In the genomic region with DNA sequence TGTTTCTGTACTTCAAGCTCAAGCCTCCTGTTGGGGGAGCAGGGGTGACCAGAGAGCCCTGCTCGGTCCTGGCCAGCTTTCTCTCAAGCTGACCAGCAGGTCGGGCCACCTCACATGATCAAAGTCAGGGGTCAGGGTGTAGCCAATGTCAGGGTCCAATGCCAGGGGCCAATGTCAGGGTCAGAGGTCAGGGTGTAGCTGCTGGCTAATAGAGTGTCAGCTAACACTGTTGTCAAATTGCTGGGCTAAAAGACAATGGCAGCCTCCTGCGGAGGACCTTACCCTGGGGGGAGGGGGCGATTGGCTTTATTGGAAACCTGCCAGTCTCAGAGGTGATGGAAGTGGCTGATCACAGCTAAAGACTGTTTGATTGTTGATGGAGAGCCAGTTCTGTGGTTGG, we compare ENCODE assay signal across 25 cellular contexts.
DNase-seq lines count a peak whose midpoint lies in the region; ATAC-seq, FAIRE-seq and TF ChIP-seq lines count a peak whose summit lies in the region.
"Had no signal": no experiment of that assay in that cellular context is flagged by ENCODE, and none has a peak within 500 bp of the region (broad histone marks: within the 10 kb centered on the region; RNA-seq: fewer than 3 reads in every experiment).

No MANE protein-coding gene starts in this region.

- H3K27ac ChIP-seq in K562 (ENCODE audit: extremely low read depth, low read depth, low read length) (no peak overlapping the region), skeletal muscle tissue (ENCODE audit: low read depth, low read length) (peak overlapping the region; percentile 4)
- H3K27ac ChIP-seq: HL-60, KMS-11, SJCRH30 had no signal

- H3K4me1 Mint-ChIP-seq in activated naive CD4-positive, alpha-beta T cell treated with anti-CD3 and anti-CD28 coated beads for 36 hours (ENCODE audit: low read depth), result no peaks in the 10 kb centered on the region

- H3K4me1 ChIP-seq in K562 (replicated peaks in 1 of 2; ENCODE audit: control insufficient read depth in 2 of 2, insufficient read depth in 2 of 2, low read length in 2 of 2) (no peaks in the 10 kb centered on the region), skeletal muscle tissue (ENCODE audit: control insufficient read depth in 3 of 3, insufficient read depth in 3 of 3, low read length in 3 of 3) (peaks cover 0 to 5% (median 2%) of the 10 kb centered on the region in 3 donors)
- H3K4me1 ChIP-seq: SJCRH30 had no signal

- in situ Hi-C loops in K562 (cut with MboI), result no loop called here

- H3K9me1 ChIP-seq in K562 (ENCODE audit: control insufficient read depth, insufficient read depth, low read length), result no peaks in the 10 kb centered on the region

- no peak overlapping the region for H2AFZ ChIP-seq in K562 (ENCODE audit: low read depth, low read length)

- H3K36me3 ChIP-seq in H7 (replicated peaks; ENCODE audit: control insufficient read depth, insufficient read depth, low read length), result no peaks in the 10 kb centered on the region
- no peaks in the 10 kb centered on the region for H3K36me3 ChIP-seq in K562 (ENCODE audit: control insufficient read depth, insufficient read depth, low read length)
- H3K36me3 ChIP-seq in skeletal muscle tissue (ENCODE audit: control insufficient read depth in 3 of 3, insufficient read depth in 3 of 3, low read length in 3 of 3), result no peaks in the 10 kb centered on the region
- H3K36me3 ChIP-seq: SJCRH30 had no signal

- no peak for TF ChIP-seq EP300 in K562 (IDR thresholded peaks at IDR 0.05; ENCODE audit: low read length)

- FAIRE-seq in K562 (lab: Jason Lieb, UNC), result no peak
- FAIRE-seq: G401.6, GM12892 had no signal

- 2% methylated on average over 4 of the region's 4 CpGs for WGBS in K562 (ENCODE audit: insufficient coverage, low coverage, missing lambda C conversion rate)

- no peaks in the 10 kb centered on the region for H3K9me3 Mint-ChIP-seq in activated naive CD4-positive, alpha-beta T cell treated with anti-CD3 and anti-CD28 coated beads for 36 hours
- H3K9me3 Mint-ChIP-seq: CD8-positive, alpha-beta T cell had no signal

- POLR2A ChIA-PET in K562 (lab: Yijun Ruan, JAX), result interaction anchor here (1.5 kb wide), 1 partner anchor 8 kb away, joined by 3 read pairs; no protein-coding TSS in a partner anchor

- no TSS peak for BruUV-seq in K562 (replicated peaks; lab: Mats Ljungman, UMichigan)

- no peak for TF ChIP-seq POLR2A in K562 (conservative IDR thresholded peaks at IDR 0.05)

- H3K4me3 Mint-ChIP-seq in activated naive CD4-positive, alpha-beta T cell treated with anti-CD3 and anti-CD28 coated beads for 36 hours, result no peak overlapping the region
- H3K4me3 Mint-ChIP-seq: CD8-positive, alpha-beta T cell had no signal

- CTCF ChIA-PET in K562 (lab: Yijun Ruan, JAX; ENCODE audit: low intra/inter-chr PET ratio), result no interaction called here
- CTCF ChIA-PET in activated naive CD4-positive, alpha-beta T cell treated with anti-CD3 and anti-CD28 coated beads for 36 hours (lab: Charles Lee), result no interaction called here

- DNase-seq in H7 (peak; percentile 46), K562 (ENCODE audit: extremely low read depth in 1 of 4, low spot score in 3 of 4) (no peak), left lobe of liver (ENCODE audit: low spot score) (peak; percentile 52), NCI-H1930 (lab: John Stamatoyannopoulos, UW) (no peak)
- no peak for DNase-seq in activated naive CD4-positive, alpha-beta T cell treated with anti-CD3 and anti-CD28 coated beads for 36 hours
- DNase-seq: C1 segment of cervical spinal cord; CD8-positive, alpha-beta T cell; DMS153; GOT3; NCI-H1092 treated with DMSO at 0.1 percent for 48 hours; NCI-H1436 treated with DMSO at 0.1 percent for 48 hours; NCI-H2029; NCI-H2227 treated with DMSO at 0.1 percent for 48 hours; NCI-H510A; NCI-H774; NK-92 treated with Interleukin-12 subunit alpha and Interleukin-12 subunit beta, amount 100 ng/mL, for 24 hours; SJCRH30 had no signal

- H3K36me3 Mint-ChIP-seq in activated naive CD4-positive, alpha-beta T cell treated with anti-CD3 and anti-CD28 coated beads for 36 hours (ENCODE audit: low read depth), result no peaks in the 10 kb centered on the region
- H3K36me3 Mint-ChIP-seq: CD8-positive, alpha-beta T cell had no signal

- no peaks in the 10 kb centered on the region for H4K20me1 ChIP-seq in K562 (replicated peaks; ENCODE audit: control insufficient read depth, insufficient read depth, low read length)

- TF ChIP-seq CTCF in K562 (IDR thresholded peaks at IDR 0.05 in 2 of 3, conservative IDR thresholded peaks at IDR 0.05 in 1 of 3; ENCODE audit: insufficient read depth in 2 of 3, low read depth in 1 of 3, low read length in 3 of 3), result no peak

- H3K9ac ChIP-seq in K562 (ENCODE audit: insufficient read depth in 1 of 2, low read depth in 2 of 2, low read length in 2 of 2), result no peak overlapping the region
- no peak overlapping the region for H3K9ac ChIP-seq in skeletal muscle tissue (ENCODE audit: low read depth in 1 of 3, low read length in 3 of 3)
- H3K9ac ChIP-seq: KMS-11 had no signal

- H3K9me3 ChIP-seq in K562 (replicated peaks; ENCODE audit: control insufficient read depth, insufficient read depth, low read depth, low read length), result no peaks in the 10 kb centered on the region
- no peaks in the 10 kb centered on the region for H3K9me3 ChIP-seq in skeletal muscle tissue (ENCODE audit: control insufficient read depth in 3 of 3, low read length in 3 of 3)
- H3K9me3 ChIP-seq: SJCRH30 had no signal

- H3K27me3 ChIP-seq in H7 (ENCODE audit: control insufficient read depth, insufficient read depth, low read length), result no peaks in the 10 kb centered on the region
- peaks cover 14 to 18% of the 10 kb centered on the region in 2 experiments; a peak in 4 of 5 replicates for H3K27me3 ChIP-seq in K562 (ENCODE audit: control insufficient read depth in 2 of 2, insufficient read depth in 2 of 2, low read length in 2 of 2)
- H3K27me3 ChIP-seq in skeletal muscle tissue (ENCODE audit: control insufficient read depth in 3 of 3, insufficient read depth in 3 of 3, low read length in 3 of 3), result no peaks in the 10 kb centered on the region
- H3K27me3 ChIP-seq: SJCRH30 had no signal

- H3K79me2 ChIP-seq in K562 (ENCODE audit: control insufficient read depth, insufficient read depth, low read length), result no peaks in the 10 kb centered on the region

- no peak overlapping the region for H3K4me2 ChIP-seq in K562 (ENCODE audit: insufficient read depth, low read length)
- H3K4me2 ChIP-seq: KMS-11 had no signal

- H3K27ac Mint-ChIP-seq in activated naive CD4-positive, alpha-beta T cell treated with anti-CD3 and anti-CD28 coated beads for 36 hours, result no peak overlapping the region
- H3K27ac Mint-ChIP-seq: CD8-positive, alpha-beta T cell had no signal

- intact Hi-C loops in K562 (cut with micrococcal nuclease), result no loop called here
- intact Hi-C loops in activated naive CD4-positive, alpha-beta T cell treated with anti-CD3 and anti-CD28 coated beads for 36 hours (cut with micrococcal nuclease), result no loop called here

- H3K4me3 ChIP-seq in H7 (ENCODE audit: insufficient read depth, low read depth, low read length) (no peak overlapping the region), K562 (no peak overlapping the region), skeletal muscle tissue (ENCODE audit: low read length in 3 of 3) (no peak overlapping the region)
- H3K4me3 ChIP-seq: SJCRH30 had no signal

- peaks cover 2% of the 10 kb centered on the region for H3K27me3 Mint-ChIP-seq in activated naive CD4-positive, alpha-beta T cell treated with anti-CD3 and anti-CD28 coated beads for 36 hours (ENCODE audit: low read depth)

- TF ChIP-seq RAD21 in K562 (CRISPR knock-in tag; conservative IDR thresholded peaks at IDR 0.05 in 1 of 2, IDR thresholded peaks at IDR 0.05 in 1 of 2), result no peak

- ATAC-seq in K562 (no peak), left lobe of liver (peak; percentile 27), HG03342 (IDR thresholded peaks at IDR 0.05; ENCODE audit: unreplicated experiment) (no peak), HG03108 (IDR thresholded peaks at IDR 0.05; ENCODE audit: unreplicated experiment) (no peak)
- ATAC-seq: CD8-positive, alpha-beta T cell; Panc1 had no signal

TF ChIP-seq in K562, 482 proteins besides CTCF, POLR2A, EP300 and RAD21:
- TF ChIP-seq ZNF134 (CRISPR knock-in tag; conservative IDR thresholded peaks at IDR 0.05) (no peak), MYNN (IDR thresholded peaks at IDR 0.05) (no peak), MYNN (CRISPR knock-in tag; IDR thresholded peaks at IDR 0.05) (no peak), CBX2 (IDR thresholded peaks at IDR 0.05; ENCODE audit: insufficient read depth, low read length, poor library complexity, severe bottlenecking) (no peak), NR2C2 (CRISPR knock-in tag; IDR thresholded peaks at IDR 0.05) (no peak), NR2C2 (tag; IDR thresholded peaks at IDR 0.05) (peak; percentile 29; the same call in 1 of the 2 replicates)

Comparison
In these comparisons a context has a peak if more than half of its experiments do, and no peak if none do; other contexts are left out.
1. DNase-seq: peak in H7 (single experiment) and left lobe of liver (single experiment); none in K562 (0 of 4), activated naive CD4-positive, alpha-beta T cell treated with anti-CD3 and anti-CD28 coated beads for 36 hours (single experiment) and NCI-H1930 (0 of 2).